In the genomic region with DNA sequence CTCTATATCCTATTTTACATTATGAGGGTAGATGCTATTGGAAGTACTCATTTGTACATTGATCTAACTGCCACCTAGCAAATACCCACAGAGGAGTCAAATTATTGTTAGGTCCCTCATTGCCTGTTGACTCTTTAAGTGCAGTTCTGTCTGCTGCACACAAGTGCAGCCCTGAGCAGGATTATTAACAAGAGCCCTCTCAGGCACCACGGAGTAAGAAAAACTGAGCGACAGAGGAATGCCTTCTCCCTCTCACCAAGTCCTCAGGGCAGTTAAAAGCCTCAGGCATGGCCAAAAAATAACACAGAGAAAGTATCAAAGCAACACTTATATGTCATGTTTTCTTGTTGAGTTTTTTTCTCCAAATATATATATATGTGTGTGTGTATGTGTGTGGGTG, we compare ENCODE assay signal across 18 cellular contexts.
"Had no signal": no experiment of that assay in that cellular context is flagged by ENCODE, and none has a peak within 500 bp of the region (broad histone marks: within the 10 kb centered on the region; RNA-seq: fewer than 3 reads in every experiment).

No MANE protein-coding gene starts in this region.

- DNase-seq: dermis blood vessel endothelial cell; dorsolateral prefrontal cortex; effector CD4-positive, alpha-beta T cell; effector memory CD4-positive, alpha-beta T cell; foreskin keratinocyte; heart right ventricle; hippocampal formation; left cardiac atrium; left lung; left ventricle myocardium superior; lower lobe of right lung; mesenchymal stem cell; mucosa of descending colon; naive B cell; naive thymus-derived CD8-positive, alpha-beta T cell had no signal

- ATAC-seq: foreskin keratinocyte; gastroesophageal sphincter; heart right ventricle; left cardiac atrium; left lung; left ventricle myocardium superior; lower lobe of right lung; mucosa of descending colon; naive thymus-derived CD8-positive, alpha-beta T cell had no signal

- H3K4me1 ChIP-seq: esophagus muscularis mucosa, foreskin keratinocyte, gastroesophageal sphincter, heart right ventricle, left lung, lower lobe of right lung had no signal

- H3K4me3 ChIP-seq: coronary artery, dorsolateral prefrontal cortex, esophagus muscularis mucosa, gastroesophageal sphincter, heart right ventricle, left lung, lower lobe of right lung, mucosa of descending colon had no signal

- H3K27ac ChIP-seq: coronary artery, dorsolateral prefrontal cortex, esophagus muscularis mucosa, foreskin keratinocyte, gastroesophageal sphincter, heart right ventricle, left lung, lower lobe of right lung had no signal

- H3K36me3 ChIP-seq: esophagus muscularis mucosa, gastroesophageal sphincter, heart right ventricle, left lung, lower lobe of right lung had no signal

- H3K9me3 ChIP-seq: gastroesophageal sphincter, lower lobe of right lung had no signal

- H3K27me3 ChIP-seq: dorsolateral prefrontal cortex, esophagus muscularis mucosa, foreskin keratinocyte, gastroesophageal sphincter, heart right ventricle, left lung had no signal
